ENCODE assay signal across 19 cellular contexts in the genomic region with DNA sequence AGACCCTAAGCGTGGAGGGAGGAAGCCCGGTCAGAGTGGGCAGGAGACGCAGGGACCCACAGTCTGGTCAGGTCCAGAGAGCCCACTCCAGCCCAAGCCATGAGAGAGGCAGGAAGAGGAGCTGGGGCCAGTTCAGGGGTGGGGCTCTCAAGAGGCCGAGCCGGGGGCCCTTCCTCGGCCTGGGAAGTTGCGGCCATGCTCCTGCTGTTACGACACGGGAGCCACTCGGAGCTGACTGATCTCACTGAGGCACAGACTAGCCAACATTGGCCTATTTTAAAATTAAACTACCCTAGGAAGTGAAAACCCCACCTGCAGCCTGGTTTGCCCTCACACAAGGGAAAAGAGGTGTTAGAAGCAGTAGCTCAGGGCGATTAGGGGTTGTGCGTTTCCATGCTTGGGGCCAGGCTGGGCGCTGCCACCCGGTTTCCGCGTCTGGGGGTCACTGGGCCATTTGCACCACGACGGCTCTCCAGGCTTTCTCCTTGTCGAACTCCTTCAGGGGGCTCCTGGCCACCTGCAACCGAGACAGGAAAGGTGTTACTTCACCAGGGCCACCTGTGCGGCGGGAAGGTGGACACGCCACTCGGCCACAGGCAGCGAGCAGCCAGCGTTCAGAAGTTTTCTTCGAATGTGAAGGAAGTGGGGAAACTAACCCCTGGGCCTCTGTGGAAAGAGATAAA. TPM values are rescaled to one million over a fixed set of nuclear protein-coding genes. Genes with fewer than 3 reads are reported as not detected.
DNase-seq lines count a peak whose midpoint lies in the region; ATAC-seq, FAIRE-seq and TF ChIP-seq lines count a peak whose summit lies in the region.
"Had no signal": no experiment of that assay in that cellular context is flagged by ENCODE, and none has a peak within 500 bp of the region (broad histone marks: within the 10 kb centered on the region; RNA-seq: fewer than 3 reads in every experiment).

No MANE protein-coding gene starts in this region.

- H3K9me3 ChIP-seq in left lung: no peaks in the 10 kb centered on the region

- no peaks in the 10 kb centered on the region for H3K36me3 ChIP-seq in left lung

- DNase-seq in CD14-positive monocyte (ENCODE audit: low spot score) (no peak), HL-60 (ENCODE audit: low read depth in 1 of 2, low spot score in 1 of 2) (peak in 1 of 2 experiments; percentile 39), left lung (peak in 1 of 2 donors; percentile 74), progenitor cell of endocrine pancreas (ENCODE audit: low spot score, unreplicated experiment) (no peak), coronary artery (ENCODE audit: low spot score) (no peak), RCC 7860 (ENCODE audit: low spot score) (no peak)
- DNase-seq in activated CD4-positive, alpha-beta T cell treated with anti-CD3 and anti-CD28 coated beads for 36 hours: no peak
- DNase-seq: DMS153, GOT3, KG1, NCI-H1694 treated with DMSO at 0.1 percent for 48 hours, NCI-H2107, NCI-H510A, NCI-H748 treated with DMSO at 0.1 percent for 48 hours, OCI-M1, SIG-M5 had no signal

- POLR2A ChIA-PET in activated CD4-positive, alpha-beta T cell treated with anti-CD3 and anti-CD28 coated beads for 36 hours (lab: Charles Lee): no interaction called here

- CTCF ChIA-PET in activated CD4-positive, alpha-beta T cell treated with anti-CD3 and anti-CD28 coated beads for 36 hours (lab: Charles Lee): no interaction called here

- H3K27me3 Mint-ChIP-seq in CD14-positive monocyte (ENCODE audit: low read depth in 3 of 3) (peaks cover 23 to 38% (median 27%) of the 10 kb centered on the region in 3 donors), progenitor cell of endocrine pancreas (peaks cover 8% of the 10 kb centered on the region)
- peaks cover 15% of the 10 kb centered on the region for H3K27me3 Mint-ChIP-seq in activated CD4-positive, alpha-beta T cell treated with anti-CD3 and anti-CD28 coated beads for 36 hours

- H3K27me3 ChIP-seq in HL-60 (ENCODE audit: insufficient read depth, poor library complexity, severe bottlenecking) (peaks cover 2% of the 10 kb centered on the region), left lung (peaks cover 7 to 78% of the 10 kb centered on the region in 2 donors)

- no peak overlapping the region for H3K27ac Mint-ChIP-seq in CD14-positive monocyte
- H3K27ac Mint-ChIP-seq in progenitor cell of endocrine pancreas: peak overlapping the region; percentile 49
- H3K27ac Mint-ChIP-seq in activated CD4-positive, alpha-beta T cell treated with anti-CD3 and anti-CD28 coated beads for 36 hours: no peak overlapping the region

- TF ChIP-seq CTCF in CD14-positive monocyte (IDR thresholded peaks at IDR 0.05): no peak
- TF ChIP-seq CTCF in HL-60 (IDR thresholded peaks at IDR 0.05; ENCODE audit: insufficient read depth, low read length): no peak
- no peak for TF ChIP-seq CTCF in left lung (IDR thresholded peaks at IDR 0.05)
- no peak for TF ChIP-seq CTCF in progenitor cell of endocrine pancreas (IDR thresholded peaks at IDR 0.05; ENCODE audit: unreplicated experiment)
- no peak for TF ChIP-seq CTCF in coronary artery (IDR thresholded peaks at IDR 0.05)

- H3K9me3 Mint-ChIP-seq in CD14-positive monocyte (peaks cover 0 to 4% (median 2%) of the 10 kb centered on the region in 7 donors), progenitor cell of endocrine pancreas (ENCODE audit: low read depth) (no peaks in the 10 kb centered on the region)
- no peaks in the 10 kb centered on the region for H3K9me3 Mint-ChIP-seq in activated CD4-positive, alpha-beta T cell treated with anti-CD3 and anti-CD28 coated beads for 36 hours (ENCODE audit: low read depth)

- no peak for FAIRE-seq in RCC 7860 (lab: Jason Lieb, UNC)
- FAIRE-seq: GM12891 had no signal

- peak; percentile 56 for ATAC-seq in left lung
- no peak for ATAC-seq in activated CD4-positive, alpha-beta T cell treated with anti-CD3 and anti-CD28 coated beads for 36 hours
- ATAC-seq: SK-N-SH treated with all-trans-retinoic acid at 6 μM for 48 hours had no signal

- H3K36me3 Mint-ChIP-seq in CD14-positive monocyte: peaks cover 8 to 17% of the 10 kb centered on the region in 2 donors
- H3K36me3 Mint-ChIP-seq in progenitor cell of endocrine pancreas (ENCODE audit: insufficient read depth): no peaks in the 10 kb centered on the region
- H3K36me3 Mint-ChIP-seq in activated CD4-positive, alpha-beta T cell treated with anti-CD3 and anti-CD28 coated beads for 36 hours (ENCODE audit: low read depth): no peaks in the 10 kb centered on the region

- H3K4me1 Mint-ChIP-seq in CD14-positive monocyte (peaks cover 16% of the 10 kb centered on the region), progenitor cell of endocrine pancreas (ENCODE audit: low read depth) (peaks cover 26% of the 10 kb centered on the region)
- H3K4me1 Mint-ChIP-seq in activated CD4-positive, alpha-beta T cell treated with anti-CD3 and anti-CD28 coated beads for 36 hours: no peaks in the 10 kb centered on the region

- H3K4me3 ChIP-seq in HL-60 (replicated peaks; ENCODE audit: insufficient read depth, low read length) (no peak overlapping the region), left lung (no peak overlapping the region), coronary artery (no peak overlapping the region)

- H3K27ac ChIP-seq in HL-60 (replicated peaks) (peak overlapping the region; percentile 85), left lung (no peak overlapping the region), coronary artery (no peak overlapping the region)

- H3K4me3 Mint-ChIP-seq in CD14-positive monocyte (peak overlapping the region; percentile 71 to 86), progenitor cell of endocrine pancreas (ENCODE audit: low read depth) (no peak overlapping the region)
- H3K4me3 Mint-ChIP-seq in activated CD4-positive, alpha-beta T cell treated with anti-CD3 and anti-CD28 coated beads for 36 hours: no peak overlapping the region

- intact Hi-C loops in CD14-positive monocyte (cut with micrococcal nuclease) (no loop called here), left lung (cut with DNase I) (no loop called here)
- intact Hi-C loops in activated CD4-positive, alpha-beta T cell treated with anti-CD3 and anti-CD28 coated beads for 36 hours (cut with DNase I, micrococcal nuclease): no loop called here

- H3K4me1 ChIP-seq in left lung: peaks cover 10 to 20% of the 10 kb centered on the region in 2 donors

RNA-seq across cellular contexts. Expression of a gene that starts 3.2 kb away (rescaled TPM):
- polyA plus RNA-seq in CD14-positive monocyte: not detected
- not detected for total RNA-seq in left lung
- total RNA-seq in progenitor cell of endocrine pancreas: not detected in 2 replicates
- not detected for total RNA-seq in activated CD4-positive, alpha-beta T cell treated with anti-CD3 and anti-CD28 coated beads for 36 hours
- total RNA-seq: RPMI7951 had no signal

RNA-seq across cellular contexts. Expression of a gene that starts 23.9 kb away (rescaled TPM):
- polyA plus RNA-seq in CD14-positive monocyte: 1 to 10 TPM; 1.8 to 3.6 TPM
- total RNA-seq in left lung (1 to 10 TPM in 1 of 2 donors, under 1 TPM in 1; 0.39 to 2.9 TPM), progenitor cell of endocrine pancreas (not detected in 2 replicates)
- total RNA-seq in activated CD4-positive, alpha-beta T cell treated with anti-CD3 and anti-CD28 coated beads for 36 hours: not detected
- total RNA-seq: RPMI7951 had no signal

RNA-seq across cellular contexts. Expression of a gene that starts 28.5 kb away (rescaled TPM):
- under 1 TPM in 1 of 2 donors, not detected in 1; 0.18 TPM for polyA plus RNA-seq in CD14-positive monocyte
- total RNA-seq in left lung (1 to 10 TPM in 1 of 2 donors, under 1 TPM in 1; 0.37 to 1.7 TPM), progenitor cell of endocrine pancreas (0.22 TPM in 1 of 2 replicates, not detected in the other)
- total RNA-seq in activated CD4-positive, alpha-beta T cell treated with anti-CD3 and anti-CD28 coated beads for 36 hours: under 1 TPM in 1 of 2 experiments, not detected in 1; 0.11 TPM
- total RNA-seq: RPMI7951 had no signal

RNA-seq across cellular contexts. Expression of a gene that starts 48.7 kb away (rescaled TPM):
- not detected for polyA plus RNA-seq in CD14-positive monocyte
- total RNA-seq in left lung (not detected), progenitor cell of endocrine pancreas (0.10 TPM in 1 of 2 replicates, not detected in the other)
- total RNA-seq in activated CD4-positive, alpha-beta T cell treated with anti-CD3 and anti-CD28 coated beads for 36 hours: under 1 TPM; 0.16 TPM
- total RNA-seq: RPMI7951 had no signal

Comparison
In these comparisons a context has a peak if more than half of its experiments do, and no peak if none do; other contexts are left out.
1. H3K4me3 Mint-ChIP-seq: peak in CD14-positive monocyte (2 of 2); none in progenitor cell of endocrine pancreas (single experiment) and activated CD4-positive, alpha-beta T cell treated with anti-CD3 and anti-CD28 coated beads for 36 hours (single experiment).